ENCODE assay signal across 19 cellular contexts in the genomic region with DNA sequence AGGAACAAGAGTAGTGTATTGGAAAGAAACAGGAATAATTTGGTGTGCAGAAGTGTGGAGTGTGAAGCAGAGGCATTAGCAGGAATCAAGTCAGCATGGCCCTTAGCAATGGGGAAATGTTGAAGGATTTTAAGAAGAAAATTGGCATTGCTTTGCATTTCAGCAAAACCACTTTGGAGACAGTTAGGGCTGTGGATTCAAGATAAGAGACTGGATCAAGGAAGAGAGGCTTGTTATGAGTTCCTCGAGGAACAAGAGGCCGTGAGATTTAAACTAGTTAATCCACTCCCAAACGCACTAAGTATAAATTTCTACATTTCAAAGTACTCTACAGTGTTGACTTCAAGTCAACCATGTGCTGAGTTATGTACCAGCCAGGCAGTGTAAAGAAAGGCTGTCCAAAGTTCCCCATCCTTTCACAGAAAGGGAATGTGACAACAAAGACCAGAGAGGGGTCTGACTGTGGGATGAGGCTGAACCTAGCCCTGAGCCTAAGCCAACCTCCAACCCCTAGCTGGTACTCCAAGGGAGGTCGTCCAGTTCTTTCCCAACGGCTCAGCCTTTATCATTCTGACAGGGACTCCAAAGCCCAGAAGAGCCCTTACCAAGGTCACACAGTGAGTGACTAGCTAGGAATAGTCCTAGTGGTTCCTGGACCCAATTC.
"Had no signal": no experiment of that assay in that cellular context is flagged by ENCODE, and none has a peak within 500 bp of the region (broad histone marks: within the 10 kb centered on the region; RNA-seq: fewer than 3 reads in every experiment).

No MANE protein-coding gene starts in this region.

- H3K4me3 Mint-ChIP-seq: immature natural killer cell; naive B cell; natural killer cell treated with Interleukin-12 subunit alpha and Interleukin-12 subunit beta and Interleukin-15 and Interleukin-18, amount 100 ng/mL, for 72 hours; neural crest cell had no signal

- H3K27me3 Mint-ChIP-seq: natural killer cell treated with Interleukin-12 subunit alpha and Interleukin-12 subunit beta and Interleukin-15 and Interleukin-18, amount 100 ng/mL, for 72 hours had no signal

- H3K9me3 Mint-ChIP-seq: neural crest cell had no signal

- H3K4me1 Mint-ChIP-seq: immature natural killer cell, naive B cell, neural crest cell had no signal

- DNase-seq: cortex of kidney; hypothalamus; immature natural killer cell; islet precursor cell; kidney glomerular epithelial cell; left ventricle myocardium superior; naive B cell; stimulated activated CD4-positive, alpha-beta T cell treated with anti-CD3 and anti-CD28 coated beads, Interleukin-12 subunit alpha, Interleukin-12 subunit beta, amount 100 ng/mL, for 4 hours; stimulated activated CD4-positive, alpha-beta T cell treated with anti-CD3 and anti-CD28 coated beads, Interleukin-1b, Interleukin-23, amount 100 ng/mL, for 48 hours; stimulated activated CD4-positive, alpha-beta T cell treated with anti-CD3 and anti-CD28 coated beads, Interleukin-4, amount 100 ng/mL, for 1 hour; stimulated activated CD8-positive, alpha-beta memory T cell treated with anti-CD3 and anti-CD28 coated beads, Interleukin-4, amount 100 ng/mL, for 48 hours; stimulated activated naive CD4-positive, alpha-beta T cell treated with Interleukin-2 at 50 U/mL for 16 hours; stomach; thyroid gland; trophoblast cell had no signal

- ATAC-seq: left ventricle myocardium superior; natural killer cell treated with Interleukin-12 subunit alpha and Interleukin-12 subunit beta and Interleukin-15 and Interleukin-18, amount 100 ng/mL, for 72 hours; sciatic nerve had no signal

- H3K27ac Mint-ChIP-seq: immature natural killer cell; naive B cell; natural killer cell treated with Interleukin-12 subunit alpha and Interleukin-12 subunit beta and Interleukin-15 and Interleukin-18, amount 100 ng/mL, for 72 hours; progenitor cell of endocrine pancreas had no signal

- H3K36me3 Mint-ChIP-seq: immature natural killer cell; naive B cell; natural killer cell treated with Interleukin-12 subunit alpha and Interleukin-12 subunit beta and Interleukin-15 and Interleukin-18, amount 100 ng/mL, for 72 hours had no signal
